8 cellular contexts compared by ENCODE assay signal in genomic region chr7:20220293-20220755, GRCh38. TPM values are rescaled to one million over a fixed set of nuclear protein-coding genes. Genes with fewer than 3 reads are reported as not detected.
DNase-seq lines count a peak whose midpoint lies in the region; ATAC-seq, FAIRE-seq and TF ChIP-seq lines count a peak whose summit lies in the region.

No MANE protein-coding gene starts in this region.

- H3K9me3 ChIP-seq in OCI-LY3 (ENCODE audit: insufficient read depth, low read length) = peaks cover 3% of the 10 kb centered on the region; the same call in 1 of the 2 replicates
- no peaks in the 10 kb centered on the region for H3K9me3 ChIP-seq in WERI-Rb-1 (ENCODE audit: severe bottlenecking)

- H3K4me3 ChIP-seq in OCI-LY3 (ENCODE audit: low read length) = peak overlapping the region; percentile 64
- no peak overlapping the region for H3K4me3 ChIP-seq in WERI-Rb-1 (ENCODE audit: low read depth, low read length)

- H3K4me2 ChIP-seq in OCI-LY3 (ENCODE audit: low read length) = peak overlapping the region; percentile 72

- H3K36me3 ChIP-seq in OCI-LY3 (replicated peaks; ENCODE audit: low read depth, low read length) (no peaks in the 10 kb centered on the region), WERI-Rb-1 (no peaks in the 10 kb centered on the region)

- H3K27ac ChIP-seq in OCI-LY3 (ENCODE audit: low read length) (peak overlapping the region; percentile 96), WERI-Rb-1 (no peak overlapping the region)

- H2AFZ ChIP-seq in OCI-LY3 (ENCODE audit: low read depth, low read length) = no peak overlapping the region

- no peak for DNase-seq in GM12892 (ENCODE audit: insufficient read length)
- DNase-seq in myocyte (ENCODE audit: low read depth) = peak; percentile 43
- DNase-seq in WERI-Rb-1 = no peak
- DNase-seq in GM10266 (ENCODE audit: extremely low spot score) = no peak
- no peak for DNase-seq in NCI-H1436 (lab: John Stamatoyannopoulos, UW)
- DNase-seq in stimulated activated CD4-positive, alpha-beta T cell treated with anti-CD3 and anti-CD28 coated beads, Interleukin-15, amount 100 ng/mL, for 24 hours = no peak

- no peak for TF ChIP-seq CTCF in OCI-LY3 (IDR thresholded peaks at IDR 0.05; ENCODE audit: low read depth, low read length)
- TF ChIP-seq CTCF in WERI-Rb-1 (IDR thresholded peaks at IDR 0.05; ENCODE audit: low read depth, low read length) = no peak
- TF ChIP-seq CTCF in GM10266 (IDR thresholded peaks at IDR 0.05; ENCODE audit: control insufficient read depth, insufficient read depth, low read depth, missing control alignments) = no peak

- FAIRE-seq in GM12892 (lab: Jason Lieb, UNC) = no peak

- peaks cover 15% of the 10 kb centered on the region for H3K79me2 ChIP-seq in OCI-LY3 (ENCODE audit: low read length)

- ATAC-seq in HG02571 (IDR thresholded peaks at IDR 0.05; ENCODE audit: unreplicated experiment) = peak; percentile 6

- H3K9ac ChIP-seq in OCI-LY3 (ENCODE audit: low read length) = peak overlapping the region; percentile 69

- TF ChIP-seq POLR2A in GM12892 (IDR thresholded peaks at IDR 0.05; ENCODE audit: low read depth, low read length) = peak; percentile 79; the same call in 1 of the 2 replicates

- H4K20me1 ChIP-seq in OCI-LY3 (ENCODE audit: insufficient read depth, low read length) = no peaks in the 10 kb centered on the region

- H3K27me3 ChIP-seq in OCI-LY3 (ENCODE audit: low read depth, low read length) (no peaks in the 10 kb centered on the region), WERI-Rb-1 (ENCODE audit: insufficient read depth, low read depth, severe bottlenecking) (no peaks in the 10 kb centered on the region)

- peaks cover 65% of the 10 kb centered on the region for H3K4me1 ChIP-seq in OCI-LY3 (ENCODE audit: low read length)

RNA-seq across cellular contexts. Expression of gene MACC1, which starts 3.1 kb away (rescaled TPM):
- 12.8 TPM for polyA plus RNA-seq in GM12892 (2012; ENCODE audit: missing spikeins)
- total RNA-seq in myocyte = 0.05 and 0.10 TPM in 2 replicates
- not detected for polyA plus RNA-seq in myocyte (2012)
